2 cellular contexts compared by ENCODE assay signal in genomic region chr1:169115891-169116585, GRCh38.
TF ChIP-seq lines count a peak whose summit lies in the region.

No MANE protein-coding gene starts in this region.

TF ChIP-seq in GM12878, 131 proteins besides CTCF, POLR2A, EP300 and RAD21 (continued from another document):
- TF ChIP-seq MEF2B (IDR thresholded peaks at IDR 0.05; ENCODE audit: partially characterized antibody, poor library complexity, severe bottlenecking): peak; percentile 27
- TF ChIP-seq MTA2 (IDR thresholded peaks at IDR 0.05; ENCODE audit: low read depth): peak; percentile 73
- TF ChIP-seq BCL11A (IDR thresholded peaks at IDR 0.05; ENCODE audit: low read depth, low read length): no peak
- peak; percentile 75 to 81 for TF ChIP-seq IKZF2 (IDR thresholded peaks at IDR 0.05)
- TF ChIP-seq JUNB (IDR thresholded peaks at IDR 0.05): peak; percentile 36; the same call in 1 of the 2 replicates
- TF ChIP-seq SKIL (IDR thresholded peaks at IDR 0.05; ENCODE audit: low read depth, poor library complexity, severe bottlenecking): peak; percentile 58
- TF ChIP-seq ESRRA (IDR thresholded peaks at IDR 0.05; ENCODE audit: low read length): peak; percentile 77; the same call in 1 of the 2 replicates
- TF ChIP-seq IKZF1 (conservative IDR thresholded peaks at IDR 0.05): peak; percentile 89
- peak; percentile 50; the same call in 1 of the 2 replicates for TF ChIP-seq RAD51 (IDR thresholded peaks at IDR 0.05)
- TF ChIP-seq TCF12 (IDR thresholded peaks at IDR 0.05; ENCODE audit: low read depth, low read length): 0 out of 2 replicates have a peak, but pooled peaks have one; percentile 9
- peak; percentile 38; the same call in 1 of the 2 replicates for TF ChIP-seq FOXM1 (IDR thresholded peaks at IDR 0.05; ENCODE audit: low read depth, low read length)
- TF ChIP-seq RUNX3 (IDR thresholded peaks at IDR 0.05; ENCODE audit: low read length): peak; percentile 64
- TF ChIP-seq EGR1 (IDR thresholded peaks at IDR 0.05; ENCODE audit: borderline replicate concordance in 1 of 2, low read depth in 2 of 2, low read length in 2 of 2): peak in 1 of 2 experiments; percentile 6; a peak in 1 of 3 replicates
- no peak; the same call in 1 of the 2 replicates for TF ChIP-seq SMARCA5 (IDR thresholded peaks at IDR 0.05)
- no peak for TF ChIP-seq SREBF2 (IDR thresholded peaks at IDR 0.05; ENCODE audit: low read length)
- no peak for TF ChIP-seq PAX8 (IDR thresholded peaks at IDR 0.05)
- peak; percentile 86 for TF ChIP-seq NR2F1 (conservative IDR thresholded peaks at IDR 0.05)
- TF ChIP-seq BHLHE40 (IDR thresholded peaks at IDR 0.05; ENCODE audit: borderline replicate concordance in 1 of 2, low read depth in 2 of 2, low read length in 1 of 2): peak in 1 of 2 experiments; percentile 58; a peak in 2 of 4 replicates
- peak; percentile 80 for TF ChIP-seq RFX5 (IDR thresholded peaks at IDR 0.05; ENCODE audit: low read depth, low read length)
- TF ChIP-seq SIN3A (IDR thresholded peaks at IDR 0.05; ENCODE audit: low read depth, low read length): 0 out of 2 replicates have a peak, but pooled peaks have one; percentile 36

TF ChIP-seq in HepG2, 621 proteins besides CTCF, POLR2A, EP300 and RAD21 (continued from another document and continues in another):
- TF ChIP-seq MIER3 (CRISPR knock-in tag; IDR thresholded peaks at IDR 0.05; ENCODE audit: borderline replicate concordance) (peak; percentile 72; the same call in 1 of the 2 replicates), HDAC2 (CRISPR knock-in tag; IDR thresholded peaks at IDR 0.05) (peak; percentile 88), ZNF264 (CRISPR knock-in tag; IDR thresholded peaks at IDR 0.05) (peak; percentile 77; the same call in 1 of the 2 replicates), ZNF607 (CRISPR knock-in tag; IDR thresholded peaks at IDR 0.05; ENCODE audit: borderline replicate concordance) (peak; percentile 50; the same call in 1 of the 2 replicates), RAD51 (IDR thresholded peaks at IDR 0.05; ENCODE audit: borderline replicate concordance) (no peak), XRCC5 (optimal IDR thresholded peaks at IDR 0.05; ENCODE audit: low read length) (peak; percentile 50), PAXIP1 (CRISPR knock-in tag; conservative IDR thresholded peaks at IDR 0.05) (peak; percentile 79), SKI (IDR thresholded peaks at IDR 0.05; ENCODE audit: partially characterized antibody) (peak; percentile 69), SALL2 (CRISPR knock-in tag; IDR thresholded peaks at IDR 0.05) (peak; percentile 81; the same call in 1 of the 2 replicates), FIP1L1 (IDR thresholded peaks at IDR 0.05; ENCODE audit: borderline replicate concordance, insufficient read depth, low read depth, low read length) (no peak), ZNF441 (CRISPR knock-in tag; IDR thresholded peaks at IDR 0.05; ENCODE audit: borderline replicate concordance) (peak; percentile 52; the same call in 1 of the 2 replicates), HNRNPK (IDR thresholded peaks at IDR 0.05; ENCODE audit: low read depth, low read length, poor library complexity, severe bottlenecking) (no peak), LCORL (IDR thresholded peaks at IDR 0.05) (no peak), LCORL (CRISPR knock-in tag; IDR thresholded peaks at IDR 0.05) (peak; percentile 58; the same call in 1 of the 2 replicates), RELA (CRISPR knock-in tag; IDR thresholded peaks at IDR 0.05) (peak; percentile 97), BCL6 (CRISPR knock-in tag; IDR thresholded peaks at IDR 0.05) (peak; percentile 88), JUN (CRISPR knock-in tag; IDR thresholded peaks at IDR 0.05) (peak; percentile 48; the same call in 1 of the 2 replicates), ARNT2 (CRISPR knock-in tag; IDR thresholded peaks at IDR 0.05; ENCODE audit: low read depth) (peak; percentile 34; the same call in 1 of the 2 replicates), CREM (IDR thresholded peaks at IDR 0.05) (peak; percentile 42; the same call in 1 of the 2 replicates), CREM (CRISPR knock-in tag; IDR thresholded peaks at IDR 0.05) (no peak), PRPF4 (IDR thresholded peaks at IDR 0.05; ENCODE audit: low read depth, low read length, poor library complexity, severe bottlenecking) (peak; percentile 44), ZNF629 (CRISPR knock-in tag; conservative IDR thresholded peaks at IDR 0.05) (peak; percentile 32; the same call in 1 of the 2 replicates), MXI1 (IDR thresholded peaks at IDR 0.05; ENCODE audit: borderline replicate concordance, low read depth, low read length) (peak; percentile 71; the same call in 1 of the 3 replicates), ZNF598 (CRISPR knock-in tag; IDR thresholded peaks at IDR 0.05; ENCODE audit: borderline replicate concordance) (peak; percentile 77; the same call in 1 of the 2 replicates), POLR2AphosphoS2 (IDR thresholded peaks at IDR 0.05; ENCODE audit: low read depth, low read length) (no peak; the same call in 1 of the 2 replicates), HMGXB3 (CRISPR knock-in tag; IDR thresholded peaks at IDR 0.05; ENCODE audit: borderline replicate concordance) (peak; percentile 46; the same call in 1 of the 2 replicates), SAP130 (CRISPR knock-in tag; IDR thresholded peaks at IDR 0.05; ENCODE audit: low read depth) (peak; percentile 90), ZBTB8A (CRISPR knock-in tag; IDR thresholded peaks at IDR 0.05; ENCODE audit: borderline replicate concordance, low read depth) (no peak), KDM1A (CRISPR knock-in tag; IDR thresholded peaks at IDR 0.05) (0 out of 2 replicates have a peak, but pooled peaks have one; percentile 31), ZBTB25 (CRISPR knock-in tag; IDR thresholded peaks at IDR 0.05) (peak; percentile 46; the same call in 1 of the 2 replicates), PHF5A (CRISPR knock-in tag; IDR thresholded peaks at IDR 0.05; ENCODE audit: low read depth, unreplicated experiment) (peak; percentile 54)
- TF ChIP-seq, protein P1, sequence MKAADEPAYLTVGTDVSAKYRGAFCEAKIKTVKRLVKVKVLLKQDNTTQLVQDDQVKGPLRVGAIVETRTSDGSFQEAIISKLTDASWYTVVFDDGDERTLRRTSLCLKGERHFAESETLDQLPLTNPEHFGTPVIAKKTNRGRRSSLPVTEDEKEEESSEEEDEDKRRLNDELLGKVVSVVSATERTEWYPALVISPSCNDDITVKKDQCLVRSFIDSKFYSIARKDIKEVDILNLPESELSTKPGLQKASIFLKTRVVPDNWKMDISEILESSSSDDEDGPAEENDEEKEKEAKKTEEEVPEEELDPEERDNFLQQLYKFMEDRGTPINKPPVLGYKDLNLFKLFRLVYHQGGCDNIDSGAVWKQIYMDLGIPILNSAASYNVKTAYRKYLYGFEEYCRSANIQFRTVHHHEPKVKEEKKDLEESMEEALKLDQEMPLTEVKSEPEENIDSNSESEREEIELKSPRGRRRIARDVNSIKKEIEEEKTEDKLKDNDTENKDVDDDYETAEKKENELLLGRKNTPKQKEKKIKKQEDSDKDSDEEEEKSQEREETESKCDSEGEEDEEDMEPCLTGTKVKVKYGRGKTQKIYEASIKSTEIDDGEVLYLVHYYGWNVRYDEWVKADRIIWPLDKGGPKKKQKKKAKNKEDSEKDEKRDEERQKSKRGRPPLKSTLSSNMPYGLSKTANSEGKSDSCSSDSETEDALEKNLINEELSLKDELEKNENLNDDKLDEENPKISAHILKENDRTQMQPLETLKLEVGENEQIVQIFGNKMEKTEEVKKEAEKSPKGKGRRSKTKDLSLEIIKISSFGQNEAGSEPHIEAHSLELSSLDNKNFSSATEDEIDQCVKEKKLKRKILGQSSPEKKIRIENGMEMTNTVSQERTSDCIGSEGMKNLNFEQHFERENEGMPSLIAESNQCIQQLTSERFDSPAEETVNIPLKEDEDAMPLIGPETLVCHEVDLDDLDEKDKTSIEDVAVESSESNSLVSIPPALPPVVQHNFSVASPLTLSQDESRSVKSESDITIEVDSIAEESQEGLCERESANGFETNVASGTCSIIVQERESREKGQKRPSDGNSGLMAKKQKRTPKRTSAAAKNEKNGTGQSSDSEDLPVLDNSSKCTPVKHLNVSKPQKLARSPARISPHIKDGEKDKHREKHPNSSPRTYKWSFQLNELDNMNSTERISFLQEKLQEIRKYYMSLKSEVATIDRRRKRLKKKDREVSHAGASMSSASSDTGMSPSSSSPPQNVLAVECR (CRISPR knock-in tag; IDR thresholded peaks at IDR 0.05; ENCODE audit: borderline replicate concordance): peak; percentile 74
- TF ChIP-seq, protein P2, sequence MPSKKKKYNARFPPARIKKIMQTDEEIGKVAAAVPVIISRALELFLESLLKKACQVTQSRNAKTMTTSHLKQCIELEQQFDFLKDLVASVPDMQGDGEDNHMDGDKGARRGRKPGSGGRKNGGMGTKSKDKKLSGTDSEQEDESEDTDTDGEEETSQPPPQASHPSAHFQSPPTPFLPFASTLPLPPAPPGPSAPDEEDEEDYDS (CRISPR knock-in tag; IDR thresholded peaks at IDR 0.05): peak; percentile 32; the same call in 1 of the 2 replicates
- TF ChIP-seq, protein P3, sequence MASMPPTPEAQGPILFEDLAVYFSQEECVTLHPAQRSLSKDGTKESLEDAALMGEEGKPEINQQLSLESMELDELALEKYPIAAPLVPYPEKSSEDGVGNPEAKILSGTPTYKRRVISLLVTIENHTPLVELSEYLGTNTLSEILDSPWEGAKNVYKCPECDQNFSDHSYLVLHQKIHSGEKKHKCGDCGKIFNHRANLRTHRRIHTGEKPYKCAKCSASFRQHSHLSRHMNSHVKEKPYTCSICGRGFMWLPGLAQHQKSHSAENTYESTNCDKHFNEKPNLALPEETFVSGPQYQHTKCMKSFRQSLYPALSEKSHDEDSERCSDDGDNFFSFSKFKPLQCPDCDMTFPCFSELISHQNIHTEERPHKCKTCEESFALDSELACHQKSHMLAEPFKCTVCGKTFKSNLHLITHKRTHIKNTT (CRISPR knock-in tag; IDR thresholded peaks at IDR 0.05): 0 out of 2 replicates have a peak, but pooled peaks have one; percentile 43
- TF ChIP-seq, protein P4, sequence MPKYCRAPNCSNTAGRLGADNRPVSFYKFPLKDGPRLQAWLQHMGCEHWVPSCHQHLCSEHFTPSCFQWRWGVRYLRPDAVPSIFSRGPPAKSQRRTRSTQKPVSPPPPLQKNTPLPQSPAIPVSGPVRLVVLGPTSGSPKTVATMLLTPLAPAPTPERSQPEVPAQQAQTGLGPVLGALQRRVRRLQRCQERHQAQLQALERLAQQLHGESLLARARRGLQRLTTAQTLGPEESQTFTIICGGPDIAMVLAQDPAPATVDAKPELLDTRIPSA (CRISPR knock-in tag; IDR thresholded peaks at IDR 0.05; ENCODE audit: borderline replicate concordance): no peak
